9 cellular contexts compared by ENCODE assay signal in genomic region chr1:110312188-110313121, GRCh38. TPM values are rescaled to one million over a fixed set of nuclear protein-coding genes. Genes with fewer than 3 reads are reported as not detected.
A peak's percentile ranks its signal among the peaks of the same experiment; 100 is the strongest.
DNase-seq lines count a peak whose midpoint lies in the region; ATAC-seq and TF ChIP-seq lines count a peak whose summit lies in the region.
"Had no signal": no experiment of that assay in that cellular context is flagged by ENCODE, and none has a peak within 500 bp of the region (broad histone marks: within the 10 kb centered on the region; RNA-seq: fewer than 3 reads in every experiment).

No MANE protein-coding gene starts in this region.

- H3K36me3 ChIP-seq in SJSA1, result no peaks in the 10 kb centered on the region
- H3K36me3 ChIP-seq in ovary, result no peaks in the 10 kb centered on the region
- no peaks in the 10 kb centered on the region for H3K36me3 ChIP-seq in tibial artery

- no peaks in the 10 kb centered on the region for H3K9me3 Mint-ChIP-seq in activated naive CD4-positive, alpha-beta T cell treated with anti-CD3 and anti-CD28 coated beads, Interleukin-2, amount 10 ng/mL, durations not matched to agents 7 days and 5 days
- H3K9me3 Mint-ChIP-seq: stimulated activated naive CD8-positive, alpha-beta T cell treated with anti-CD3 and anti-CD28 coated beads, Interleukin-15, Interleukin-2, amounts not matched to agents 100 ng/mL and 50 ng/mL, for 24 hours had no signal

- H3K4me1 Mint-ChIP-seq in activated naive CD4-positive, alpha-beta T cell treated with anti-CD3 and anti-CD28 coated beads, Interleukin-2, amount 10 ng/mL, durations not matched to agents 7 days and 5 days, result no peaks in the 10 kb centered on the region

- no peak overlapping the region for H3K4me3 Mint-ChIP-seq in activated naive CD4-positive, alpha-beta T cell treated with anti-CD3 and anti-CD28 coated beads, Interleukin-2, amount 10 ng/mL, durations not matched to agents 7 days and 5 days
- H3K4me3 Mint-ChIP-seq: stimulated activated naive CD8-positive, alpha-beta T cell treated with anti-CD3 and anti-CD28 coated beads, Interleukin-15, Interleukin-2, amounts not matched to agents 100 ng/mL and 50 ng/mL, for 24 hours had no signal

- H3K4me3 ChIP-seq in SJSA1 (no peak overlapping the region), ovary (no peak overlapping the region), tibial artery (no peak overlapping the region)

- H3K27ac Mint-ChIP-seq in activated naive CD4-positive, alpha-beta T cell treated with anti-CD3 and anti-CD28 coated beads, Interleukin-2, amount 10 ng/mL, durations not matched to agents 7 days and 5 days, result no peak overlapping the region
- H3K27ac Mint-ChIP-seq: stimulated activated naive CD8-positive, alpha-beta T cell treated with anti-CD3 and anti-CD28 coated beads, Interleukin-15, Interleukin-2, amounts not matched to agents 100 ng/mL and 50 ng/mL, for 24 hours had no signal

- no peaks in the 10 kb centered on the region for H3K36me3 Mint-ChIP-seq in activated naive CD4-positive, alpha-beta T cell treated with anti-CD3 and anti-CD28 coated beads, Interleukin-2, amount 10 ng/mL, durations not matched to agents 7 days and 5 days

- H3K27me3 Mint-ChIP-seq in activated naive CD4-positive, alpha-beta T cell treated with anti-CD3 and anti-CD28 coated beads, Interleukin-2, amount 10 ng/mL, durations not matched to agents 7 days and 5 days, result no peaks in the 10 kb centered on the region
- H3K27me3 Mint-ChIP-seq: stimulated activated naive CD8-positive, alpha-beta T cell treated with anti-CD3 and anti-CD28 coated beads, Interleukin-15, Interleukin-2, amounts not matched to agents 100 ng/mL and 50 ng/mL, for 24 hours had no signal

- no peaks in the 10 kb centered on the region; the same call in 1 of the 2 replicates for H3K27me3 ChIP-seq in SJSA1 (replicated peaks)
- no peaks in the 10 kb centered on the region for H3K27me3 ChIP-seq in ovary
- no peaks in the 10 kb centered on the region for H3K27me3 ChIP-seq in tibial artery

- 39 to 43% (median 42%) methylated on average over 14 of the region's 14 CpGs for WGBS in ovary, 3 donors

- ATAC-seq in GM18505 (IDR thresholded peaks at IDR 0.05; ENCODE audit: unreplicated experiment), result no peak

- CTCF ChIA-PET in activated naive CD4-positive, alpha-beta T cell treated with anti-CD3 and anti-CD28 coated beads, Interleukin-2, amount 10 ng/mL, durations not matched to agents 7 days and 5 days (lab: Charles Lee), result interaction anchor here (0.8 to 20.3 kb wide), 18 partner anchors 12 to 186 kb away, joined by 3 to 470 read pairs (median 4); partner anchors contain the start of gene KCNC4

- peaks cover 4% of the 10 kb centered on the region; the same call in 1 of the 2 replicates for H3K4me1 ChIP-seq in SJSA1 (replicated peaks)
- peaks cover 2% of the 10 kb centered on the region for H3K4me1 ChIP-seq in ovary (ENCODE audit: insufficient read depth)
- H3K4me1 ChIP-seq in tibial artery, result peaks cover 0 to 10% (median 3%) of the 10 kb centered on the region in 4 donors

- TF ChIP-seq CTCF in GM10266 (IDR thresholded peaks at IDR 0.05; ENCODE audit: control insufficient read depth, insufficient read depth, low read depth, missing control alignments), result peak; percentile 91
- TF ChIP-seq CTCF in ovary (IDR thresholded peaks at IDR 0.05), result peak; percentile 76 to 93 (median 89)
- peak; percentile 89 to 96 for TF ChIP-seq CTCF in tibial artery (IDR thresholded peaks at IDR 0.05)

- DNase-seq in GM10266 (ENCODE audit: extremely low spot score) (peak; percentile 68), LHCN-M2 (ENCODE audit: low read depth) (peak; percentile 56), SJSA1 (ENCODE audit: low read depth in 1 of 2, low spot score in 2 of 2) (peak; percentile 27 to 67), glomerular visceral epithelial cell (ENCODE audit: extremely low spot score) (peak; percentile 67), ovary (peak; percentile 78 to 87 (median 86)), tibial artery (peak; percentile 75 to 84)
- peak; percentile 82 for DNase-seq in activated naive CD4-positive, alpha-beta T cell treated with anti-CD3 and anti-CD28 coated beads, Interleukin-2, amount 10 ng/mL, durations not matched to agents 7 days and 5 days

- intact Hi-C loops in ovary (cut with DNase I), result loop anchor here in 3 of 4 donors (2.0 to 10.0 kb wide), 4 partner anchors 104 to 182 kb away; partner anchors contain the start of gene PROK1 (in 1 of the 3)
- intact Hi-C loops in tibial artery (cut with DNase I; ENCODE audit: low total_unique reads), result loop anchor here (1.0 to 5.0 kb wide), 2 partner anchors 104 to 145 kb away; no protein-coding TSS in a partner anchor

- H3K27ac ChIP-seq in SJSA1, result no peak overlapping the region
- no peak overlapping the region for H3K27ac ChIP-seq in ovary
- no peak overlapping the region for H3K27ac ChIP-seq in tibial artery

- no peaks in the 10 kb centered on the region for H3K9me3 ChIP-seq in SJSA1 (replicated peaks)
- no peaks in the 10 kb centered on the region for H3K9me3 ChIP-seq in ovary
- H3K9me3 ChIP-seq in tibial artery, result no peaks in the 10 kb centered on the region

- TF ChIP-seq POLR2A in ovary (IDR thresholded peaks at IDR 0.05) (peak; percentile 11), GM18505 (IDR thresholded peaks at IDR 0.05; ENCODE audit: borderline replicate concordance, extremely low read depth, insufficient read depth, insufficient read length) (no peak)

- TF ChIP-seq EP300 in ovary (IDR thresholded peaks at IDR 0.05), result no peak

RNA-seq across cellular contexts. Expression of gene RBM15, which starts 26.7 kb away (rescaled TPM):
- total RNA-seq in LHCN-M2 (2014; rRNA removed), result 30.3 and 33.3 TPM in 2 replicates
- 3.0 TPM for polyA plus RNA-seq in LHCN-M2 (2012)
- 25.5 and 35.2 TPM in 2 replicates for total RNA-seq in SJSA1 (2014; rRNA removed; shearing (Covaris generic))
- 10 to 100 TPM; 21.2 to 28.7 (median 26.2) TPM for total RNA-seq in ovary
- 1 to 10 TPM; 3.4 to 3.5 TPM for polyA plus RNA-seq in ovary
